In genomic region chr4:72326692-72327632, GRCh38 we compare ENCODE assay signal across 9 cellular contexts.
DNase-seq lines count a peak whose midpoint lies in the region; ATAC-seq, FAIRE-seq and TF ChIP-seq lines count a peak whose summit lies in the region.
"Had no signal": no experiment of that assay in that cellular context is flagged by ENCODE, and none has a peak within 500 bp of the region (broad histone marks: within the 10 kb centered on the region; RNA-seq: fewer than 3 reads in every experiment).

No MANE protein-coding gene starts in this region.

- no peaks in the 10 kb centered on the region for H3K4me1 Mint-ChIP-seq in CD8-positive, alpha-beta T cell (ENCODE audit: low read depth)
- H3K4me1 Mint-ChIP-seq: CD4-positive, CD25-positive, alpha-beta regulatory T cell had no signal

- TF ChIP-seq CTCF in K562 (IDR thresholded peaks at IDR 0.05 in 2 of 3, conservative IDR thresholded peaks at IDR 0.05 in 1 of 3; ENCODE audit: insufficient read depth in 2 of 3, low read depth in 1 of 3, low read length in 3 of 3) (peak; percentile 50 to 70 (median 53); a peak in 4 of 6 replicates), liver (IDR thresholded peaks at IDR 0.05; ENCODE audit: low read depth, low read length, missing input control) (peak; percentile 50)
- TF ChIP-seq CTCF in CD8-positive, alpha-beta T cell (IDR thresholded peaks at IDR 0.05) = no peak

- no peaks in the 10 kb centered on the region for H3K9me3 Mint-ChIP-seq in CD8-positive, alpha-beta T cell
- H3K9me3 Mint-ChIP-seq: CD4-positive, CD25-positive, alpha-beta regulatory T cell had no signal

- H3K36me3 ChIP-seq in K562 (ENCODE audit: control insufficient read depth, insufficient read depth, low read length) = peaks cover 3% of the 10 kb centered on the region; the same call in 1 of the 3 replicates
- H3K36me3 ChIP-seq in liver (ENCODE audit: control insufficient read depth in 4 of 4, insufficient read depth in 3 of 4, low read depth in 1 of 4, low read length in 3 of 4) = no peaks in the 10 kb centered on the region
- H3K36me3 ChIP-seq in CD8-positive, alpha-beta T cell (ENCODE audit: insufficient read depth, low read length) = no peaks in the 10 kb centered on the region

- DNase-seq in NCI-H1436 (lab: John Stamatoyannopoulos, UW) (peak; percentile 1), NCI-H1436 treated with DMSO at 0.1 percent for 48 hours (lab: John Stamatoyannopoulos, UW) (no peak), NCI-H1092 (lab: John Stamatoyannopoulos, UW) (peak; percentile 2), K562 (ENCODE audit: extremely low read depth in 1 of 4, low spot score in 3 of 4) (peak in 2 of 4 experiments; percentile 29 to 43)
- DNase-seq in CD8-positive, alpha-beta T cell = no peak

- H4K20me1 ChIP-seq in K562 (replicated peaks; ENCODE audit: control insufficient read depth, insufficient read depth, low read length) = no peaks in the 10 kb centered on the region

- in situ Hi-C loops in K562 (cut with MboI) = no loop called here

- no peaks in the 10 kb centered on the region for H3K36me3 Mint-ChIP-seq in CD8-positive, alpha-beta T cell
- H3K36me3 Mint-ChIP-seq: CD4-positive, CD25-positive, alpha-beta regulatory T cell had no signal

- H3K27me3 ChIP-seq in K562 (ENCODE audit: control insufficient read depth in 2 of 2, insufficient read depth in 2 of 2, low read length in 2 of 2) = no peaks in the 10 kb centered on the region
- peaks cover 0 to 3% (median 0%) of the 10 kb centered on the region in 4 donors for H3K27me3 ChIP-seq in liver (ENCODE audit: control insufficient read depth in 4 of 4, insufficient read depth in 4 of 4, low read length in 3 of 4)
- no peaks in the 10 kb centered on the region for H3K27me3 ChIP-seq in CD8-positive, alpha-beta T cell (ENCODE audit: insufficient read depth, low read length)

- no peak for TF ChIP-seq POLR2A in K562 (conservative IDR thresholded peaks at IDR 0.05)

- CTCF ChIA-PET in K562 (lab: Yijun Ruan, JAX; ENCODE audit: low intra/inter-chr PET ratio) = interaction anchor here (0.6 to 2.9 kb wide), 4 partner anchors 143 to 692 kb away, joined by 3 to 16 read pairs (median 5); no protein-coding TSS in a partner anchor
- CTCF ChIA-PET in CD8-positive, alpha-beta T cell (lab: Charles Lee) = interaction anchor here (1.0 kb wide), 1 partner anchor 8 kb away, joined by 3 read pairs; no protein-coding TSS in a partner anchor

- peak; percentile 59 for FAIRE-seq in K562 (lab: Jason Lieb, UNC)

- no peak overlapping the region for H3K27ac Mint-ChIP-seq in CD8-positive, alpha-beta T cell
- H3K27ac Mint-ChIP-seq: CD4-positive, CD25-positive, alpha-beta regulatory T cell had no signal

- no peak overlapping the region for H3K4me3 Mint-ChIP-seq in CD8-positive, alpha-beta T cell
- H3K4me3 Mint-ChIP-seq: CD4-positive, CD25-positive, alpha-beta regulatory T cell had no signal

- BruUV-seq in K562 (replicated peaks; lab: Mats Ljungman, UMichigan) = no TSS peak

- 38% methylated on average over 2 of the region's 2 CpGs for WGBS in K562 (ENCODE audit: insufficient coverage, low coverage, missing lambda C conversion rate)
- WGBS in liver = 48% methylated on average over 2 of the region's 2 CpGs

- peak; percentile 57; the same call in 2 of the 3 replicates for ATAC-seq in K562
- ATAC-seq in HG03457 (IDR thresholded peaks at IDR 0.05; ENCODE audit: unreplicated experiment) = no peak
- ATAC-seq in CD8-positive, alpha-beta T cell = no peak
- ATAC-seq in GM19324 (IDR thresholded peaks at IDR 0.05; ENCODE audit: low FRiP score, unreplicated experiment) = no peak

- H2AFZ ChIP-seq in K562 (ENCODE audit: low read depth, low read length) = no peak overlapping the region

- POLR2A ChIA-PET in K562 (lab: Yijun Ruan, JAX) = interaction anchor here (0.5 kb wide), 1 partner anchor 245 kb away, joined by 4 read pairs; no protein-coding TSS in a partner anchor
- POLR2A ChIA-PET in CD8-positive, alpha-beta T cell (lab: Charles Lee) = no interaction called here

- H3K4me2 ChIP-seq in K562 (ENCODE audit: insufficient read depth, low read length) = no peak overlapping the region

- H3K4me3 ChIP-seq in K562 (no peak overlapping the region), liver (ENCODE audit: low read depth in 1 of 3, low read length in 3 of 3) (no peak overlapping the region)
- no peak overlapping the region for H3K4me3 ChIP-seq in CD8-positive, alpha-beta T cell (ENCODE audit: low read depth, low read length)

- H3K9me1 ChIP-seq in K562 (ENCODE audit: control insufficient read depth, insufficient read depth, low read length) = no peaks in the 10 kb centered on the region

- no peaks in the 10 kb centered on the region for H3K9me3 ChIP-seq in K562 (replicated peaks; ENCODE audit: control insufficient read depth, insufficient read depth, low read depth, low read length)
- no peaks in the 10 kb centered on the region for H3K9me3 ChIP-seq in liver (ENCODE audit: control insufficient read depth in 4 of 4, low read length in 3 of 4)
- H3K9me3 ChIP-seq in CD8-positive, alpha-beta T cell (ENCODE audit: low read length) = no peaks in the 10 kb centered on the region

- intact Hi-C loops in K562 (cut with micrococcal nuclease) = loop anchor here (1.0 to 10.0 kb wide), 5 partner anchors 140 to 928 kb away; partner anchors contain the start of genes ADAMTS3 and ANKRD17
- intact Hi-C loops in CD8-positive, alpha-beta T cell (cut with DNase I, micrococcal nuclease) = loop anchor here in 1 of 2 experiments (10.0 kb wide), 1 partner anchor 698 kb away; no protein-coding TSS in a partner anchor

- H3K79me2 ChIP-seq in K562 (ENCODE audit: control insufficient read depth, insufficient read depth, low read length) = no peaks in the 10 kb centered on the region

- H3K27ac ChIP-seq in K562 (ENCODE audit: extremely low read depth, low read depth, low read length) (no peak overlapping the region), liver (ENCODE audit: low read depth in 1 of 2, low read length in 2 of 2) (no peak overlapping the region)
- H3K27ac ChIP-seq in CD8-positive, alpha-beta T cell (ENCODE audit: low read depth, low read length) = no peak overlapping the region

- TF ChIP-seq RAD21 in K562 (CRISPR knock-in tag; conservative IDR thresholded peaks at IDR 0.05 in 1 of 2, IDR thresholded peaks at IDR 0.05 in 1 of 2) = peak; percentile 69 to 73
- TF ChIP-seq RAD21 in liver (IDR thresholded peaks at IDR 0.05) = peak; percentile 81 to 86

- TF ChIP-seq EP300 in K562 (IDR thresholded peaks at IDR 0.05; ENCODE audit: low read length) = no peak

- H3K27me3 Mint-ChIP-seq in CD8-positive, alpha-beta T cell (ENCODE audit: low read depth) = peaks cover 4% of the 10 kb centered on the region
- H3K27me3 Mint-ChIP-seq: CD4-positive, CD25-positive, alpha-beta regulatory T cell had no signal

- no peaks in the 10 kb centered on the region for H3K4me1 ChIP-seq in K562 (replicated peaks in 1 of 2; ENCODE audit: control insufficient read depth in 2 of 2, insufficient read depth in 2 of 2, low read length in 2 of 2)
- no peaks in the 10 kb centered on the region for H3K4me1 ChIP-seq in liver (ENCODE audit: control insufficient read depth in 4 of 4, insufficient read depth in 4 of 4, low read length in 3 of 4)
- H3K4me1 ChIP-seq in CD8-positive, alpha-beta T cell (ENCODE audit: insufficient read depth, low read length) = no peaks in the 10 kb centered on the region

- no peak overlapping the region for H3K9ac ChIP-seq in K562 (ENCODE audit: insufficient read depth in 1 of 2, low read depth in 2 of 2, low read length in 2 of 2)
- H3K9ac ChIP-seq in liver (ENCODE audit: low read depth in 1 of 2, low read length in 2 of 2) = no peak overlapping the region

TF ChIP-seq in K562, 482 proteins besides CTCF, POLR2A, EP300 and RAD21 (continues in another document):
- TF ChIP-seq ZNF316 (IDR thresholded peaks at IDR 0.05) = 0 out of 2 replicates have a peak, but pooled peaks have one; percentile 18
- no peak for TF ChIP-seq TCFL5 (CRISPR knock-in tag; conservative IDR thresholded peaks at IDR 0.05)
- TF ChIP-seq FOXP1 (CRISPR knock-in tag; IDR thresholded peaks at IDR 0.05) = no peak
- TF ChIP-seq PHF20 (IDR thresholded peaks at IDR 0.05; ENCODE audit: partially characterized antibody) = no peak
- TF ChIP-seq RHOXF2B (CRISPR knock-in tag; conservative IDR thresholded peaks at IDR 0.05) = no peak
- TF ChIP-seq KLF16 (IDR thresholded peaks at IDR 0.05) = peak; percentile 30; the same call in 1 of the 2 replicates
- TF ChIP-seq PHF8 (IDR thresholded peaks at IDR 0.05; ENCODE audit: borderline replicate concordance, low read length) = no peak

TF ChIP-seq in liver, 16 proteins besides CTCF, POLR2A, EP300 and RAD21:
- TF ChIP-seq HNF4A (conservative IDR thresholded peaks at IDR 0.05) (peak; percentile 42 to 50), RXRA (IDR thresholded peaks at IDR 0.05) (no peak), SP1 (IDR thresholded peaks at IDR 0.05) (no peak), MAX (IDR thresholded peaks at IDR 0.05) (no peak)

Comparison
In these comparisons a context has a peak if more than half of its experiments do, and no peak if none do; other contexts are left out.
1. DNase-seq: peak in NCI-H1436 (single experiment) and NCI-H1092 (single experiment); none in NCI-H1436 treated with DMSO at 0.1 percent for 48 hours (single experiment) and CD8-positive, alpha-beta T cell (0 of 7).